Comparison of ENCODE assay signal across 1 cellular context in the genomic region with DNA sequence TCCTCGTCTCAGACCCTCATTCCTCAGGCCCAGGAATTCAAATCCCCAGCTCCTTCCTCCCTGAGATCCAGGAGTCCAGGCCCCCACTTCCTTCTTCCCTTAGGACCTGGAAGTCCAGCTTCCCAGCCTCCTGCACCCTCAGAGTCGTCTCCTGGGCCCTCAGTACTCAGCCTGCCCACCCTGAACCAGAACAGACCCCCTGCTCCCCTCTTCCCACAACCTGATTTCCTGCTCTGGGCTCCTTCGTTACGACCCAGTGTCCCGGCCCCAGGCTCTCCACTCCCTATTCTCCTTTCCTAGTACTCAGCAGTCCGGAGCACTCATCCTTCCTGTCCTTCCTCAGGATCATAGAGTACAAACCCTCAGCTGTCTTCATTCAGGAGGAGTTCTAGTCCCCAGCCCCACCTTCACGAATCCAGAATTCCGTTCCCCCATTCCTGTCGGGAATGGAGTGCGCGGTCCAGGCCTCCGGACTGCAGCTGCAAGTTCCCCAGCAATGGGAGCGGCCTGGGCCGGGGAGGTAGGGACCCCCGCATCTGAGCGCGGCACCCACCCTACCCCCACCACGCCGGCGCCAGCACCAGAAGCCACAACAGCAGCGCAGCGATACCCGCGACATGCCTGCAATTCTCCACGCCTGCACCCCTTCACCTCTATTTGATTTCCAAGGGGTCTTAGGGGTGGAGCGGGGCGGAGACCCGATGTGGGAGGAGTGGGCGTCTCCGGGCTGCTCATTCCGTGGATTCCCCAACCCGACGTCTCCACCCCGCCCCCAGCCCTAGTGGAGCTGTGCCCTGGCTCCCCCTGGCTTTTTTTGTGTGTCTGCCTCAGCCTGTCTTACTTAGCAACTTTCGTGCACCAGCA.
TF ChIP-seq lines count a peak whose summit lies in the region.

No MANE protein-coding gene starts in this region.

TF ChIP-seq in endothelial cell of umbilical vein, 7 proteins besides CTCF, POLR2A, EP300 and RAD21:
- TF ChIP-seq POLR2AphosphoS5 (IDR thresholded peaks at IDR 0.05; ENCODE audit: insufficient read depth, low read depth, low read length) (no peak), GATA2 (IDR thresholded peaks at IDR 0.05; ENCODE audit: insufficient read depth, insufficient read length, low read depth, low read length) (no peak), JUN (IDR thresholded peaks at IDR 0.05; ENCODE audit: borderline replicate concordance, insufficient read depth, insufficient read length, low read depth) (no peak), EZH2 (IDR thresholded peaks at IDR 0.05; ENCODE audit: borderline replicate concordance, low read depth, low read length, severe bottlenecking) (no peak), MYC (IDR thresholded peaks at IDR 0.05; ENCODE audit: low read depth, low read length) (no peak), FOS (IDR thresholded peaks at IDR 0.05; ENCODE audit: borderline replicate concordance, insufficient read depth, low read length) (no peak)
- TF ChIP-seq, protein P1, sequence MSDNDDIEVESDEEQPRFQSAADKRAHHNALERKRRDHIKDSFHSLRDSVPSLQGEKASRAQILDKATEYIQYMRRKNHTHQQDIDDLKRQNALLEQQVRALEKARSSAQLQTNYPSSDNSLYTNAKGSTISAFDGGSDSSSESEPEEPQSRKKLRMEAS (IDR thresholded peaks at IDR 0.05; ENCODE audit: insufficient read depth, insufficient read length) = no peak
